29 cellular contexts compared by ENCODE assay signal in genomic region chr12:18153826-18154225, GRCh38.
DNase-seq lines count a peak whose midpoint lies in the region; ATAC-seq, FAIRE-seq and TF ChIP-seq lines count a peak whose summit lies in the region.
"Had no signal": no experiment of that assay in that cellular context is flagged by ENCODE, and none has a peak within 500 bp of the region (broad histone marks: within the 10 kb centered on the region; RNA-seq: fewer than 3 reads in every experiment).

No MANE protein-coding gene starts in this region.

- no peak for TF ChIP-seq EP300 in A549 (IDR thresholded peaks at IDR 0.05)

- H3K4me3 ChIP-seq in A549, result no peak overlapping the region
- no peak overlapping the region for H3K4me3 ChIP-seq in NT2/D1 (ENCODE audit: insufficient read length, low read depth)
- no peak overlapping the region for H3K4me3 ChIP-seq in CD8-positive, alpha-beta T cell (ENCODE audit: low read depth, low read length)
- H3K4me3 ChIP-seq: gastroesophageal sphincter, tibial artery, vagina had no signal

- intact Hi-C loops in CD8-positive, alpha-beta T cell (cut with DNase I, micrococcal nuclease), result no loop called here

- H3K27ac ChIP-seq in A549, result no peak overlapping the region
- H3K27ac ChIP-seq in CD8-positive, alpha-beta T cell (ENCODE audit: low read depth, low read length), result no peak overlapping the region
- H3K27ac ChIP-seq: gastroesophageal sphincter, tibial artery, vagina had no signal

- H3K36me3 ChIP-seq in NT2/D1 (ENCODE audit: insufficient read depth, insufficient read length, low read length), result no peaks in the 10 kb centered on the region
- no peaks in the 10 kb centered on the region for H3K36me3 ChIP-seq in CD8-positive, alpha-beta T cell (ENCODE audit: insufficient read depth, low read length)
- H3K36me3 ChIP-seq: gastroesophageal sphincter, tibial artery, vagina had no signal

- no peak for TF ChIP-seq RAD21 in A549 (conservative IDR thresholded peaks at IDR 0.05 in 1 of 2, IDR thresholded peaks at IDR 0.05 in 1 of 2)

- CTCF ChIA-PET in A549 (lab: Yijun Ruan, JAX), result no interaction called here
- CTCF ChIA-PET in CD8-positive, alpha-beta T cell (lab: Charles Lee), result no interaction called here

- no peaks in the 10 kb centered on the region for H3K4me1 Mint-ChIP-seq in CD8-positive, alpha-beta T cell (ENCODE audit: low read depth)
- H3K4me1 Mint-ChIP-seq: activated CD4-positive, alpha-beta T cell treated with anti-CD3 and anti-CD28 coated beads for 36 hours; activated naive CD8-positive, alpha-beta T cell treated with anti-CD3 and anti-CD28 coated beads for 36 hours; nephron progenitor cell had no signal

- POLR2A ChIA-PET in A549 (lab: Yijun Ruan, JAX), result no interaction called here
- POLR2A ChIA-PET in CD8-positive, alpha-beta T cell (lab: Charles Lee), result no interaction called here

- no peaks in the 10 kb centered on the region for H3K4me1 ChIP-seq in A549
- no peaks in the 10 kb centered on the region for H3K4me1 ChIP-seq in NT2/D1 (ENCODE audit: insufficient read depth, insufficient read length)
- H3K4me1 ChIP-seq in CD8-positive, alpha-beta T cell (ENCODE audit: insufficient read depth, low read length), result no peaks in the 10 kb centered on the region
- H3K4me1 ChIP-seq: gastroesophageal sphincter, tibial artery, vagina had no signal

- no peak for TF ChIP-seq POLR2A in A549 (IDR thresholded peaks at IDR 0.05; ENCODE audit: low read length)

- TF ChIP-seq CTCF in A549 (IDR thresholded peaks at IDR 0.05), result no peak
- TF ChIP-seq CTCF in CD8-positive, alpha-beta T cell (IDR thresholded peaks at IDR 0.05), result no peak

- H3K9me3 ChIP-seq in A549, result peaks cover under 1% of the 10 kb centered on the region; the same call in 1 of the 3 replicates
- H3K9me3 ChIP-seq in NT2/D1 (ENCODE audit: insufficient read depth, low read length), result peaks cover 37% of the 10 kb centered on the region
- H3K9me3 ChIP-seq in CD8-positive, alpha-beta T cell (ENCODE audit: low read length), result no peaks in the 10 kb centered on the region
- H3K9me3 ChIP-seq: vagina had no signal

- no peak for ATAC-seq in A549
- no peak for ATAC-seq in HG02884 (IDR thresholded peaks at IDR 0.05; ENCODE audit: unreplicated experiment)
- ATAC-seq in CD8-positive, alpha-beta T cell, result no peak
- ATAC-seq: activated CD4-positive, alpha-beta T cell treated with anti-CD3 and anti-CD28 coated beads for 36 hours; activated CD8-positive, alpha-beta T cell treated with anti-CD3 and anti-CD28 coated beads, Interleukin-2, amount 10 ng/mL, durations not matched to agents 7 days and 5 days; gastroesophageal sphincter; HepG2; Panc1 had no signal

- no peaks in the 10 kb centered on the region for H3K9me3 Mint-ChIP-seq in CD8-positive, alpha-beta T cell
- H3K9me3 Mint-ChIP-seq: activated naive CD8-positive, alpha-beta T cell treated with anti-CD3 and anti-CD28 coated beads for 36 hours had no signal

- no peaks in the 10 kb centered on the region for H3K27me3 Mint-ChIP-seq in CD8-positive, alpha-beta T cell (ENCODE audit: low read depth)
- H3K27me3 Mint-ChIP-seq: activated CD4-positive, alpha-beta T cell treated with anti-CD3 and anti-CD28 coated beads for 36 hours; activated naive CD8-positive, alpha-beta T cell treated with anti-CD3 and anti-CD28 coated beads for 36 hours; CD4-positive, CD25-positive, alpha-beta regulatory T cell had no signal

- DNase-seq in A549 (ENCODE audit: low read depth in 1 of 2, low spot score in 1 of 2), result no peak
- peak; percentile 29 for DNase-seq in NCI-H1105 (lab: John Stamatoyannopoulos, UW)
- DNase-seq in NCI-H345 treated with DMSO at 0.1 percent for 48 hours (lab: John Stamatoyannopoulos, UW; ENCODE audit: unreplicated experiment), result peak; percentile 91
- peak; percentile 87 for DNase-seq in NT2/D1 (ENCODE audit: low read depth, low spot score)
- no peak for DNase-seq in activated CD8-positive, alpha-beta memory T cell treated with anti-CD3 and anti-CD28 coated beads for 24 hours
- no peak for DNase-seq in activated gamma-delta T cell treated with Interleukin-2 at 50 U/mL for 16 hours
- no peak for DNase-seq in CD8-positive, alpha-beta T cell
- DNase-seq: activated CD4-positive, alpha-beta T cell treated with anti-CD3 and anti-CD28 coated beads for 36 hours; activated CD8-positive, alpha-beta T cell treated with anti-CD3 and anti-CD28 coated beads, Interleukin-2, amount 10 ng/mL, durations not matched to agents 7 days and 5 days; activated naive CD8-positive, alpha-beta T cell treated with anti-CD3 and anti-CD28 coated beads for 36 hours; AML-193; anterior cingulate cortex; CD4-positive, CD25-positive, alpha-beta regulatory T cell; HCEC 1CT; Karpas-422; mesenchymal stem cell; NCI-H2029; NCI-H226; nephron progenitor cell; Right ventricle myocardium superior; stimulated activated CD4-positive, alpha-beta T cell treated with anti-CD3 and anti-CD28 coated beads, Interleukin-4, amount 100 ng/mL, for 1 hour; tibial artery had no signal

- H3K4me2 ChIP-seq in A549, result no peak overlapping the region

- H3K36me3 Mint-ChIP-seq in CD8-positive, alpha-beta T cell, result no peaks in the 10 kb centered on the region
- H3K36me3 Mint-ChIP-seq: activated naive CD8-positive, alpha-beta T cell treated with anti-CD3 and anti-CD28 coated beads for 36 hours; CD4-positive, CD25-positive, alpha-beta regulatory T cell had no signal

- no peak overlapping the region for H3K9ac ChIP-seq in NT2/D1 (ENCODE audit: insufficient read length, low read depth)

- H3K4me3 Mint-ChIP-seq in CD8-positive, alpha-beta T cell, result no peak overlapping the region
- H3K4me3 Mint-ChIP-seq: activated CD4-positive, alpha-beta T cell treated with anti-CD3 and anti-CD28 coated beads for 36 hours; activated CD8-positive, alpha-beta T cell treated with anti-CD3 and anti-CD28 coated beads, Interleukin-2, amount 10 ng/mL, durations not matched to agents 7 days and 5 days; activated naive CD8-positive, alpha-beta T cell treated with anti-CD3 and anti-CD28 coated beads for 36 hours; CD4-positive, CD25-positive, alpha-beta regulatory T cell; nephron progenitor cell had no signal

- 14% methylated on average over 2 of the region's 2 CpGs for WGBS in A549 (ENCODE audit: missing lambda C conversion rate)

- peak; percentile 59 for FAIRE-seq in A549 (lab: Jason Lieb, UNC)
- FAIRE-seq: bronchial epithelial cell, GM12891, HepG2 had no signal

- H3K27ac Mint-ChIP-seq in CD8-positive, alpha-beta T cell, result no peak overlapping the region
- H3K27ac Mint-ChIP-seq: activated CD4-positive, alpha-beta T cell treated with anti-CD3 and anti-CD28 coated beads for 36 hours; activated CD8-positive, alpha-beta T cell treated with anti-CD3 and anti-CD28 coated beads, Interleukin-2, amount 10 ng/mL, durations not matched to agents 7 days and 5 days; activated naive CD8-positive, alpha-beta T cell treated with anti-CD3 and anti-CD28 coated beads for 36 hours; nephron progenitor cell had no signal

- H3K27me3 ChIP-seq in NT2/D1 (ENCODE audit: insufficient read depth, insufficient read length), result no peaks in the 10 kb centered on the region
- H3K27me3 ChIP-seq in CD8-positive, alpha-beta T cell (ENCODE audit: insufficient read depth, low read length), result no peaks in the 10 kb centered on the region
- H3K27me3 ChIP-seq: gastroesophageal sphincter, tibial artery, vagina had no signal

TF ChIP-seq in A549, 52 proteins besides CTCF, POLR2A, EP300 and RAD21:
- TF ChIP-seq HDAC2 (IDR thresholded peaks at IDR 0.05), result no peak
- TF ChIP-seq POLR2AphosphoS2 (conservative IDR thresholded peaks at IDR 0.05; ENCODE audit: low read length), result no peak
- TF ChIP-seq MAZ (IDR thresholded peaks at IDR 0.05; ENCODE audit: borderline replicate concordance, low read depth, low read length), result no peak
- TF ChIP-seq CHD2 (IDR thresholded peaks at IDR 0.05; ENCODE audit: low read length, partially characterized antibody), result no peak

Comparison
In these comparisons a context has a peak if more than half of its experiments do, and no peak if none do; other contexts are left out.
1. DNase-seq: peak in NCI-H1105 (single experiment), NCI-H345 treated with DMSO at 0.1 percent for 48 hours (single experiment) and NT2/D1 (single experiment); none in A549 (0 of 2), activated CD8-positive, alpha-beta memory T cell treated with anti-CD3 and anti-CD28 coated beads for 24 hours (single experiment), activated gamma-delta T cell treated with Interleukin-2 at 50 U/mL for 16 hours (single experiment) and CD8-positive, alpha-beta T cell (0 of 7).